In genomic region chr12:111581434-111582132, GRCh38 we compare ENCODE assay signal across 19 cellular contexts. TPM values are rescaled to one million over a fixed set of nuclear protein-coding genes. Genes with fewer than 3 reads are reported as not detected.
DNase-seq lines count a peak whose midpoint lies in the region; ATAC-seq lines count a peak whose summit lies in the region.
"Had no signal": no experiment of that assay in that cellular context is flagged by ENCODE, and none has a peak within 500 bp of the region (broad histone marks: within the 10 kb centered on the region; RNA-seq: fewer than 3 reads in every experiment).

No MANE protein-coding gene starts in this region.

- H3K9me3 ChIP-seq in SJSA1 (replicated peaks) = peaks cover 14% of the 10 kb centered on the region
- H3K9me3 ChIP-seq: HAP-1 had no signal

- H3K27me3 Mint-ChIP-seq in activated CD4-positive, alpha-beta T cell treated with anti-CD3 and anti-CD28 coated beads, Interleukin-2, amount 10 ng/mL, durations not matched to agents 24 days and 14 days = no peaks in the 10 kb centered on the region

- no peak for DNase-seq in activated CD4-positive, alpha-beta T cell treated with anti-CD3 and anti-CD28 coated beads, Interleukin-2, amount 10 ng/mL, durations not matched to agents 24 days and 14 days
- no peak for DNase-seq in activated CD4-positive, alpha-beta T cell treated with anti-CD3 and anti-CD28 coated beads, Interleukin-2, amount 50 U/mL, for 4 hours
- DNase-seq in SJSA1 (ENCODE audit: low read depth in 1 of 2, low spot score in 2 of 2) (peak; percentile 84 to 97), fibroblast of gingiva (ENCODE audit: low read depth) (peak; percentile 58), T1000 (lab: John Stamatoyannopoulos, UW) (no peak), left colon (no peak), SIG-M5 treated with dmso at 0.1 percent for 504 hours (lab: John Stamatoyannopoulos, UW; ENCODE audit: unreplicated experiment) (no peak)
- DNase-seq in stimulated activated effector memory CD8-positive, alpha-beta T cell treated with anti-CD3 and anti-CD28 coated beads, Interleukin-12 subunit alpha, Interleukin-12 subunit beta, amount 100 ng/mL, for 72 hours (ENCODE audit: low spot score in 2 of 2) = no peak
- DNase-seq: 8988T, DMS79, Karpas-422, MM.1S, NCI-H1105, NCI-H1694 treated with DMSO at 0.1 percent for 48 hours, NCI-H345, PC-9 had no signal

- peaks cover 13% of the 10 kb centered on the region for H3K4me1 Mint-ChIP-seq in activated CD4-positive, alpha-beta T cell treated with anti-CD3 and anti-CD28 coated beads, Interleukin-2, amount 10 ng/mL, durations not matched to agents 24 days and 14 days
- peaks cover 26% of the 10 kb centered on the region for H3K4me1 Mint-ChIP-seq in stimulated activated effector memory CD8-positive, alpha-beta T cell treated with anti-CD3 and anti-CD28 coated beads, Interleukin-12 subunit alpha, Interleukin-12 subunit beta, amount 100 ng/mL, for 72 hours

- no peak for ATAC-seq in stimulated activated effector memory CD8-positive, alpha-beta T cell treated with anti-CD3 and anti-CD28 coated beads, Interleukin-12 subunit alpha, Interleukin-12 subunit beta, amount 100 ng/mL, for 72 hours
- no peak for ATAC-seq in left colon
- ATAC-seq: GM12878 had no signal

- no peaks in the 10 kb centered on the region for H3K36me3 ChIP-seq in SJSA1

- intact Hi-C loops in activated CD4-positive, alpha-beta T cell treated with anti-CD3 and anti-CD28 coated beads, Interleukin-2, amount 10 ng/mL, durations not matched to agents 24 days and 14 days (cut with micrococcal nuclease) = no loop called here
- intact Hi-C loops in left colon (cut with DNase I, micrococcal nuclease) = no loop called here

- H3K27ac Mint-ChIP-seq in activated CD4-positive, alpha-beta T cell treated with anti-CD3 and anti-CD28 coated beads, Interleukin-2, amount 10 ng/mL, durations not matched to agents 24 days and 14 days = peak overlapping the region; percentile 9
- H3K27ac Mint-ChIP-seq in stimulated activated effector memory CD8-positive, alpha-beta T cell treated with anti-CD3 and anti-CD28 coated beads, Interleukin-12 subunit alpha, Interleukin-12 subunit beta, amount 100 ng/mL, for 72 hours = peak overlapping the region; percentile 43

- no peak overlapping the region for H3K27ac ChIP-seq in SJSA1
- H3K27ac ChIP-seq: C4-2B, PC-9 had no signal

- peaks cover 25% of the 10 kb centered on the region for H3K27me3 ChIP-seq in SJSA1 (replicated peaks)

- H3K4me3 ChIP-seq in SJSA1 = no peak overlapping the region
- H3K4me3 ChIP-seq: GM12878, HAP-1, PC-9 had no signal

- H3K4me3 Mint-ChIP-seq in activated CD4-positive, alpha-beta T cell treated with anti-CD3 and anti-CD28 coated beads, Interleukin-2, amount 10 ng/mL, durations not matched to agents 24 days and 14 days = no peak overlapping the region
- no peak overlapping the region for H3K4me3 Mint-ChIP-seq in stimulated activated effector memory CD8-positive, alpha-beta T cell treated with anti-CD3 and anti-CD28 coated beads, Interleukin-12 subunit alpha, Interleukin-12 subunit beta, amount 100 ng/mL, for 72 hours

- peaks cover 10% of the 10 kb centered on the region for H3K36me3 Mint-ChIP-seq in activated CD4-positive, alpha-beta T cell treated with anti-CD3 and anti-CD28 coated beads, Interleukin-2, amount 10 ng/mL, durations not matched to agents 24 days and 14 days (ENCODE audit: low read depth)
- no peaks in the 10 kb centered on the region for H3K36me3 Mint-ChIP-seq in stimulated activated effector memory CD8-positive, alpha-beta T cell treated with anti-CD3 and anti-CD28 coated beads, Interleukin-12 subunit alpha, Interleukin-12 subunit beta, amount 100 ng/mL, for 72 hours

- peaks cover 22% of the 10 kb centered on the region for H3K4me1 ChIP-seq in SJSA1 (replicated peaks)
- H3K4me1 ChIP-seq: HAP-1 had no signal

- no peaks in the 10 kb centered on the region for H3K9me3 Mint-ChIP-seq in activated CD4-positive, alpha-beta T cell treated with anti-CD3 and anti-CD28 coated beads, Interleukin-2, amount 10 ng/mL, durations not matched to agents 24 days and 14 days
- no peaks in the 10 kb centered on the region for H3K9me3 Mint-ChIP-seq in stimulated activated effector memory CD8-positive, alpha-beta T cell treated with anti-CD3 and anti-CD28 coated beads, Interleukin-12 subunit alpha, Interleukin-12 subunit beta, amount 100 ng/mL, for 72 hours

RNA-seq across cellular contexts. Expression of gene ATXN2, which starts 17.5 kb away (rescaled TPM):
- total RNA-seq in activated CD4-positive, alpha-beta T cell treated with anti-CD3 and anti-CD28 coated beads, Interleukin-2, amount 10 ng/mL, durations not matched to agents 24 days and 14 days = 49.3 and 53.0 TPM in 2 replicates
- total RNA-seq in SJSA1 (2014; rRNA removed; shearing (Covaris generic)) = 13.6 and 19.0 TPM in 2 replicates
- 10 to 100 TPM; 43.0 to 64.2 TPM for total RNA-seq in left colon

Comparison
In these comparisons a context has a peak if more than half of its experiments do, and no peak if none do; other contexts are left out.
1. DNase-seq: peak in SJSA1 (2 of 2) and fibroblast of gingiva (single experiment); none in activated CD4-positive, alpha-beta T cell treated with anti-CD3 and anti-CD28 coated beads, Interleukin-2, amount 10 ng/mL, durations not matched to agents 24 days and 14 days (single experiment), activated CD4-positive, alpha-beta T cell treated with anti-CD3 and anti-CD28 coated beads, Interleukin-2, amount 50 U/mL, for 4 hours (0 of 2), stimulated activated effector memory CD8-positive, alpha-beta T cell treated with anti-CD3 and anti-CD28 coated beads, Interleukin-12 subunit alpha, Interleukin-12 subunit beta, amount 100 ng/mL, for 72 hours (0 of 2), T1000 (single experiment), left colon (0 of 2) and SIG-M5 treated with dmso at 0.1 percent for 504 hours (single experiment).